ENCODE assay signal across 24 cellular contexts in genomic region chr16:50599494-50599893, GRCh38. TPM values are rescaled to one million over a fixed set of nuclear protein-coding genes. Genes with fewer than 3 reads are reported as not detected.
DNase-seq lines count a peak whose midpoint lies in the region; ATAC-seq, FAIRE-seq and TF ChIP-seq lines count a peak whose summit lies in the region.
"Had no signal": no experiment of that assay in that cellular context is flagged by ENCODE, and none has a peak within 500 bp of the region (broad histone marks: within the 10 kb centered on the region; RNA-seq: fewer than 3 reads in every experiment).

No MANE protein-coding gene starts in this region.

- CTCF ChIA-PET in activated CD8-positive, alpha-beta T cell treated with anti-CD3 and anti-CD28 coated beads for 36 hours (lab: Charles Lee), result no interaction called here
- CTCF ChIA-PET in activated CD8-positive, alpha-beta T cell treated with anti-CD3 and anti-CD28 coated beads, Interleukin-2, amount 10 ng/mL, durations not matched to agents 7 days and 5 days (lab: Charles Lee), result no interaction called here

- H3K4me2 ChIP-seq in keratinocyte (ENCODE audit: control insufficient read depth, extremely low read depth, insufficient read depth, low read depth, low read length), result no peak overlapping the region

- no peaks in the 10 kb centered on the region for H3K27me3 Mint-ChIP-seq in activated CD8-positive, alpha-beta T cell treated with anti-CD3 and anti-CD28 coated beads for 36 hours
- no peaks in the 10 kb centered on the region for H3K27me3 Mint-ChIP-seq in activated CD8-positive, alpha-beta T cell treated with anti-CD3 and anti-CD28 coated beads, Interleukin-2, amount 10 ng/mL, durations not matched to agents 7 days and 5 days (ENCODE audit: low read depth)
- H3K27me3 Mint-ChIP-seq in stimulated activated naive CD8-positive, alpha-beta T cell treated with anti-CD3 and anti-CD28 coated beads, Interleukin-15, Interleukin-2, amounts not matched to agents 100 ng/mL and 50 ng/mL, for 24 hours, result no peaks in the 10 kb centered on the region
- H3K27me3 Mint-ChIP-seq in immature natural killer cell (ENCODE audit: low read depth in 3 of 3), result no peaks in the 10 kb centered on the region

- no peaks in the 10 kb centered on the region for H3K9me1 ChIP-seq in keratinocyte (ENCODE audit: control insufficient read depth, extremely low read depth, insufficient read depth, low read length)

- ATAC-seq in activated CD8-positive, alpha-beta T cell treated with anti-CD3 and anti-CD28 coated beads for 36 hours, result peak; percentile 48
- ATAC-seq in activated CD8-positive, alpha-beta T cell treated with anti-CD3 and anti-CD28 coated beads, Interleukin-2, amount 10 ng/mL, durations not matched to agents 7 days and 5 days, result no peak
- ATAC-seq in RWPE2 (ENCODE audit: low read depth) (peak; percentile 9; the same call in 1 of the 3 replicates), HG03135 (IDR thresholded peaks at IDR 0.05; ENCODE audit: unreplicated experiment) (no peak), GM18520 (IDR thresholded peaks at IDR 0.05; ENCODE audit: unreplicated experiment) (no peak)

- POLR2A ChIA-PET in activated CD8-positive, alpha-beta T cell treated with anti-CD3 and anti-CD28 coated beads for 36 hours (lab: Charles Lee), result no interaction called here
- POLR2A ChIA-PET in activated CD8-positive, alpha-beta T cell treated with anti-CD3 and anti-CD28 coated beads, Interleukin-2, amount 10 ng/mL, durations not matched to agents 7 days and 5 days (lab: Charles Lee), result no interaction called here

- H3K4me3 ChIP-seq in RWPE2 (ENCODE audit: severe bottlenecking) (no peak overlapping the region), keratinocyte (ENCODE audit: control insufficient read depth in 2 of 3, extremely low read depth in 1 of 3, insufficient read depth in 2 of 3, low read depth in 1 of 3, low read length in 3 of 3) (no peak overlapping the region)
- H3K4me3 ChIP-seq: Peyer's patch, SK-N-MC, thyroid gland had no signal

- no peaks in the 10 kb centered on the region for H3K9me3 ChIP-seq in RWPE2 (ENCODE audit: severe bottlenecking)
- H3K9me3 ChIP-seq in keratinocyte (ENCODE audit: control insufficient read depth, low read depth, low read length), result no peaks in the 10 kb centered on the region
- H3K9me3 ChIP-seq: Peyer's patch, thyroid gland had no signal

- no peaks in the 10 kb centered on the region for H3K79me2 ChIP-seq in keratinocyte (ENCODE audit: control insufficient read depth, insufficient read depth, low read length)

- no peaks in the 10 kb centered on the region for H3K36me3 Mint-ChIP-seq in activated CD8-positive, alpha-beta T cell treated with anti-CD3 and anti-CD28 coated beads for 36 hours (ENCODE audit: low read depth)
- H3K36me3 Mint-ChIP-seq in activated CD8-positive, alpha-beta T cell treated with anti-CD3 and anti-CD28 coated beads, Interleukin-2, amount 10 ng/mL, durations not matched to agents 7 days and 5 days (ENCODE audit: low read depth), result no peaks in the 10 kb centered on the region
- no peaks in the 10 kb centered on the region for H3K36me3 Mint-ChIP-seq in stimulated activated naive CD8-positive, alpha-beta T cell treated with anti-CD3 and anti-CD28 coated beads, Interleukin-15, Interleukin-2, amounts not matched to agents 100 ng/mL and 50 ng/mL, for 24 hours (ENCODE audit: low read depth)
- H3K36me3 Mint-ChIP-seq in immature natural killer cell, result no peaks in the 10 kb centered on the region

- no peak overlapping the region for H3K9ac ChIP-seq in keratinocyte (ENCODE audit: control insufficient read depth, extremely low read depth, insufficient read depth, low read length)

- TF ChIP-seq CTCF in activated CD8-positive, alpha-beta T cell treated with anti-CD3 and anti-CD28 coated beads for 36 hours (IDR thresholded peaks at IDR 0.05), result no peak
- no peak for TF ChIP-seq CTCF in RWPE2 (IDR thresholded peaks at IDR 0.05; ENCODE audit: poor library complexity, severe bottlenecking)
- TF ChIP-seq CTCF in keratinocyte (optimal IDR thresholded peaks at IDR 0.05 in 1 of 3, IDR thresholded peaks at IDR 0.05 in 1 of 3, conservative IDR thresholded peaks at IDR 0.05 in 1 of 3; ENCODE audit: extremely low read depth in 1 of 3, insufficient read depth in 2 of 3, low read length in 3 of 3), result no peak

- FAIRE-seq in keratinocyte (lab: Jason Lieb, UNC), result no peak

- H3K4me1 Mint-ChIP-seq in activated CD8-positive, alpha-beta T cell treated with anti-CD3 and anti-CD28 coated beads for 36 hours (ENCODE audit: low read depth), result peaks cover 34% of the 10 kb centered on the region
- H3K4me1 Mint-ChIP-seq in activated CD8-positive, alpha-beta T cell treated with anti-CD3 and anti-CD28 coated beads, Interleukin-2, amount 10 ng/mL, durations not matched to agents 7 days and 5 days (ENCODE audit: low read depth), result peaks cover 22% of the 10 kb centered on the region
- H3K4me1 Mint-ChIP-seq in stimulated activated naive CD8-positive, alpha-beta T cell treated with anti-CD3 and anti-CD28 coated beads, Interleukin-15, Interleukin-2, amounts not matched to agents 100 ng/mL and 50 ng/mL, for 24 hours (ENCODE audit: low read depth), result peaks cover 39% of the 10 kb centered on the region
- H3K4me1 Mint-ChIP-seq in immature natural killer cell, result peaks cover 8% of the 10 kb centered on the region in 2 donors

- H4K20me1 ChIP-seq in keratinocyte (ENCODE audit: control insufficient read depth, extremely low read depth, insufficient read depth, low read length), result no peaks in the 10 kb centered on the region

- H3K4me3 Mint-ChIP-seq in activated CD8-positive, alpha-beta T cell treated with anti-CD3 and anti-CD28 coated beads for 36 hours, result no peak overlapping the region
- no peak overlapping the region for H3K4me3 Mint-ChIP-seq in activated CD8-positive, alpha-beta T cell treated with anti-CD3 and anti-CD28 coated beads, Interleukin-2, amount 10 ng/mL, durations not matched to agents 7 days and 5 days
- H3K4me3 Mint-ChIP-seq in stimulated activated naive CD8-positive, alpha-beta T cell treated with anti-CD3 and anti-CD28 coated beads, Interleukin-15, Interleukin-2, amounts not matched to agents 100 ng/mL and 50 ng/mL, for 24 hours, result no peak overlapping the region
- H3K4me3 Mint-ChIP-seq in immature natural killer cell, result no peak overlapping the region

- no peak overlapping the region for H3K27ac ChIP-seq in RWPE2 (ENCODE audit: poor library complexity, severe bottlenecking)
- H3K27ac ChIP-seq in keratinocyte (ENCODE audit: control insufficient read depth, insufficient read depth, low read length), result no peak overlapping the region
- H3K27ac ChIP-seq: SK-N-MC, thyroid gland, VCaP had no signal

- DNase-seq in activated CD8-positive, alpha-beta T cell treated with anti-CD3 and anti-CD28 coated beads for 36 hours, result no peak
- DNase-seq in activated CD8-positive, alpha-beta T cell treated with anti-CD3 and anti-CD28 coated beads, Interleukin-2, amount 10 ng/mL, durations not matched to agents 7 days and 5 days, result no peak
- DNase-seq in RWPE2 (ENCODE audit: low spot score), result no peak
- DNase-seq in keratinocyte (ENCODE audit: low read depth, low spot score), result peak; percentile 23
- no peak for DNase-seq in immature natural killer cell
- DNase-seq: activated CD4-positive, alpha-beta T cell treated with anti-CD3 and anti-CD28 coated beads, Interleukin-2, amount 50 U/mL, for 4 hours; activated naive CD4-positive, alpha-beta T cell treated with Interleukin-2 at 50 U/mL for 16 hours; activated T-cell treated with anti-CD3 and anti-CD28 coated beads for 4 hours; EL; HCEC 1CT; midbrain; NCI-H1092; NCI-H2029; NCI-H446; NK-92 treated with Interleukin-12 subunit alpha and Interleukin-12 subunit beta, amount 100 ng/mL, for 24 hours; Peyer's patch; retina; stimulated activated CD4-positive, alpha-beta T cell treated with anti-CD3 and anti-CD28 coated beads, Interleukin-15, amount 100 ng/mL, for 24 hours; thyroid gland had no signal

- H3K36me3 ChIP-seq in RWPE2 (ENCODE audit: low read depth) (no peaks in the 10 kb centered on the region), keratinocyte (ENCODE audit: control insufficient read depth in 2 of 2, extremely low read depth in 1 of 2, insufficient read depth in 2 of 2, low read length in 2 of 2) (no peaks in the 10 kb centered on the region)
- H3K36me3 ChIP-seq: Peyer's patch, thyroid gland had no signal

- intact Hi-C loops in activated CD8-positive, alpha-beta T cell treated with anti-CD3 and anti-CD28 coated beads for 36 hours (cut with micrococcal nuclease), result no loop called here

- peaks cover 14% of the 10 kb centered on the region for H3K4me1 ChIP-seq in RWPE2 (ENCODE audit: insufficient read depth, poor library complexity, severe bottlenecking)
- peaks cover 18% of the 10 kb centered on the region for H3K4me1 ChIP-seq in keratinocyte (ENCODE audit: control insufficient read depth, extremely low read depth, insufficient read depth, low read length)
- H3K4me1 ChIP-seq: thyroid gland had no signal

- dilution Hi-C loops in keratinocyte (cut with MboI; ENCODE audit: extremely low pct_ligation_motif_present, low sequenced_read_pairs), result no loop called here

- H3K27ac Mint-ChIP-seq in activated CD8-positive, alpha-beta T cell treated with anti-CD3 and anti-CD28 coated beads for 36 hours, result no peak overlapping the region
- no peak overlapping the region for H3K27ac Mint-ChIP-seq in activated CD8-positive, alpha-beta T cell treated with anti-CD3 and anti-CD28 coated beads, Interleukin-2, amount 10 ng/mL, durations not matched to agents 7 days and 5 days
- H3K27ac Mint-ChIP-seq in stimulated activated naive CD8-positive, alpha-beta T cell treated with anti-CD3 and anti-CD28 coated beads, Interleukin-15, Interleukin-2, amounts not matched to agents 100 ng/mL and 50 ng/mL, for 24 hours, result peak overlapping the region; percentile 54
- no peak overlapping the region for H3K27ac Mint-ChIP-seq in immature natural killer cell

- H2AFZ ChIP-seq in keratinocyte (ENCODE audit: control insufficient read depth, low read length), result no peak overlapping the region

- no peaks in the 10 kb centered on the region for H3K9me3 Mint-ChIP-seq in activated CD8-positive, alpha-beta T cell treated with anti-CD3 and anti-CD28 coated beads for 36 hours
- H3K9me3 Mint-ChIP-seq in activated CD8-positive, alpha-beta T cell treated with anti-CD3 and anti-CD28 coated beads, Interleukin-2, amount 10 ng/mL, durations not matched to agents 7 days and 5 days (ENCODE audit: insufficient read depth), result no peaks in the 10 kb centered on the region
- no peaks in the 10 kb centered on the region for H3K9me3 Mint-ChIP-seq in stimulated activated naive CD8-positive, alpha-beta T cell treated with anti-CD3 and anti-CD28 coated beads, Interleukin-15, Interleukin-2, amounts not matched to agents 100 ng/mL and 50 ng/mL, for 24 hours
- no peaks in the 10 kb centered on the region for H3K9me3 Mint-ChIP-seq in immature natural killer cell

- H3K27me3 ChIP-seq in RWPE2 (ENCODE audit: insufficient read depth, poor library complexity, severe bottlenecking) (no peaks in the 10 kb centered on the region), keratinocyte (ENCODE audit: control insufficient read depth, extremely low read depth, insufficient read depth, low read length) (no peaks in the 10 kb centered on the region)
- H3K27me3 ChIP-seq: Peyer's patch, thyroid gland had no signal

RNA-seq across cellular contexts. Expression of gene NKD1, which starts 51.3 kb away (rescaled TPM):
- total RNA-seq in activated CD8-positive, alpha-beta T cell treated with anti-CD3 and anti-CD28 coated beads for 36 hours, result 1 to 10 TPM; 1.9 to 3.6 TPM
- under 1 TPM; 0.26 to 0.44 TPM for total RNA-seq in activated CD8-positive, alpha-beta T cell treated with anti-CD3 and anti-CD28 coated beads, Interleukin-2, amount 10 ng/mL, durations not matched to agents 7 days and 5 days
- polyA plus RNA-seq in keratinocyte (0.54 to 0.62 TPM (median 0.57 TPM) in 3 replicates), immature natural killer cell (not detected)
- polyA plus RNA-seq in keratinocyte (2011; ENCODE audit: low read depth), result 0.01 TPM
- polyA plus RNA-seq in keratinocyte (2011; cell fraction: cytosol; rRNA removed), result 0.21 and 0.62 TPM in 2 replicates
- 0.56 and 0.65 TPM in 2 replicates for polyA plus RNA-seq in keratinocyte (2011; cell fraction: nucleus; rRNA removed)
- polyA plus RNA-seq in keratinocyte (2012; ENCODE audit: low replicate concordance), result 0.16 and 0.26 TPM in 2 replicates
- polyA minus RNA-seq in keratinocyte, result 0.46 to 2.2 TPM (median 0.51 TPM) in 3 replicates
- 0.38 TPM for polyA minus RNA-seq in keratinocyte (2011; cell fraction: cytosol; rRNA and poly(A)+ RNA removed)
- polyA minus RNA-seq in keratinocyte (2011; cell fraction: nucleus; rRNA and poly(A)+ RNA removed), result 0.42 and 0.70 TPM in 2 replicates

Comparison
In these comparisons a context has a peak if more than half of its experiments do, and no peak if none do; other contexts are left out.
1. ATAC-seq: peak in activated CD8-positive, alpha-beta T cell treated with anti-CD3 and anti-CD28 coated beads for 36 hours (single experiment) and RWPE2 (single experiment); none in activated CD8-positive, alpha-beta T cell treated with anti-CD3 and anti-CD28 coated beads, Interleukin-2, amount 10 ng/mL, durations not matched to agents 7 days and 5 days (single experiment), HG03135 (single experiment) and GM18520 (single experiment).